Comparison of ENCODE assay signal across 24 cellular contexts in the genomic region with DNA sequence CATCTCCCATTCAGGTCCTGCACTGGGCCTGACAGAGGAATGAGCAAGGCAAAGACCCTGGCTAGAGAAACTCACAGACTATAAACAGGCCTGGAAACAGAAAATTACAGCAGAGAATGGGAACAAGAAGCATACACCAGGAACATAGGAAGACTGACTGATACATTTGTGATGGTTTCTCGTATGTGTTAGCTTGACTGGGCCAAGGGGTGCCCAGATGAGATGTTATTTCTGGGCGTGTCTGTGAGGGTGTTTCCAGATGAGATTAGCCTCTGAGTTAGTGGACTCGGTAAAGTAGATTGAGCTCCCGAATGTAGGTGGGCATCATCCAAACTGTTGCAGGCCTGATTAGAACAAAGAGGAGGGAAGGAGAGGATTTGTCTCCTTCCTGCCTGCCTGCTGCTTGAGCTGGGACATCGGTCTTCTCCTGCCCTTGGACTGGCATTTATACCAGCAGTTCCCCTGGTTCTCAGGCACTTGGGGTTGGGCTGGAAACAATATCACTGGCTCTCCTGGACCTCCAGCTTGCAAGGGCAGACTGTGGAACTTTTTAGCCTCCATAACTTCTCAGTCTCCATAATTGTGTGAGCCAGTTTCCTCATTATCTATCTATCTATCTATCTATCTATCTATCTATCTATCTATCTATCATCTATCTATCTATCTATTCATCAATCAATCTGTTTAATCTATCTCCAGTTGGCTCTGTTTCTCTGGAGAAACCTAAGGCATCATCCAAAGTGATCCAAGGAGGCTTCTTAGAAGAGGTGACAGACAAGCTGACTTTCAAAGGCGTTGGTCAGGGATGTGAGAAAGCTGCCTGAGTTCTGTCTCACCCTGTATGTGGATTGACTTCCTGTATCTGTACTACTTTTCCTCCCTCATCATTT. TPM values are rescaled to one million over a fixed set of nuclear protein-coding genes. Genes with fewer than 3 reads are reported as not detected.
"Had no signal": no experiment of that assay in that cellular context is flagged by ENCODE, and none has a peak within 500 bp of the region (broad histone marks: within the 10 kb centered on the region; RNA-seq: fewer than 3 reads in every experiment).

No MANE protein-coding gene starts in this region.

- H3K4me1 Mint-ChIP-seq: activated naive CD4-positive, alpha-beta T cell treated with anti-CD3 and anti-CD28 coated beads, Interleukin-2, amount 50 U/mL, for 24 hours had no signal

- H3K27ac ChIP-seq: body of pancreas, cardiac muscle cell, left lung, parathyroid adenoma, right lobe of liver, thyroid gland had no signal

- H3K27me3 ChIP-seq: body of pancreas, left lung, right lobe of liver, thyroid gland had no signal

- ATAC-seq: body of pancreas; left lung; naive thymus-derived CD8-positive, alpha-beta T cell; right lobe of liver had no signal

- H3K36me3 ChIP-seq: cardiac muscle cell, left lung, right lobe of liver, thyroid gland had no signal

- DNase-seq: activated CD4-positive, alpha-beta T cell treated with anti-CD3 and anti-CD28 coated beads for 1 hour; activated gamma-delta T cell treated with Interleukin-2 at 50 U/mL for 16 hours; anterior cingulate cortex; body of pancreas; effector CD4-positive, alpha-beta T cell; erythroblast; foreskin fibroblast; left lung; naive thymus-derived CD8-positive, alpha-beta T cell; stimulated activated CD4-positive, alpha-beta T cell treated with anti-CD3 and anti-CD28 coated beads, Interleukin-2, amount 100 ng/mL, for 48 hours; stimulated activated naive CD4-positive, alpha-beta T cell treated with Interleukin-2 at 50 U/mL for 16 hours; T-helper 9 cell; thyroid gland had no signal

- H3K4me1 ChIP-seq: body of pancreas, left lung, parathyroid adenoma, thyroid gland had no signal

- H3K4me3 Mint-ChIP-seq: activated naive CD4-positive, alpha-beta T cell treated with anti-CD3 and anti-CD28 coated beads, Interleukin-2, amount 50 U/mL, for 24 hours; dendritic cell treated with granulocyte-macrophage colony-stimulating factor and Interleukin-4, amounts not matched to agents 40 ng/mL and 50 ng/mL, for 4 days; mesothelial cell of epicardium; naive thymus-derived CD8-positive, alpha-beta T cell had no signal

- H3K27ac Mint-ChIP-seq: activated naive CD4-positive, alpha-beta T cell treated with anti-CD3 and anti-CD28 coated beads, Interleukin-2, amount 50 U/mL, for 24 hours; dendritic cell treated with granulocyte-macrophage colony-stimulating factor and Interleukin-4, amounts not matched to agents 40 ng/mL and 50 ng/mL, for 4 days; mesothelial cell of epicardium; naive thymus-derived CD8-positive, alpha-beta T cell had no signal

- H3K36me3 Mint-ChIP-seq: activated naive CD4-positive, alpha-beta T cell treated with anti-CD3 and anti-CD28 coated beads, Interleukin-2, amount 50 U/mL, for 24 hours; mesothelial cell of epicardium; naive thymus-derived CD8-positive, alpha-beta T cell had no signal

- H3K4me3 ChIP-seq: body of pancreas, cardiac muscle cell, left lung, lung, right lobe of liver, smooth muscle cell, thyroid gland had no signal

- H3K9me3 ChIP-seq: body of pancreas, left lung, right lobe of liver, thyroid gland had no signal

- H3K9me3 Mint-ChIP-seq: activated naive CD4-positive, alpha-beta T cell treated with anti-CD3 and anti-CD28 coated beads, Interleukin-2, amount 50 U/mL, for 24 hours; dendritic cell treated with granulocyte-macrophage colony-stimulating factor and Interleukin-4, amounts not matched to agents 40 ng/mL and 50 ng/mL, for 4 days; mesothelial cell of epicardium; naive thymus-derived CD8-positive, alpha-beta T cell had no signal

RNA-seq across cellular contexts. Expression of gene FOXO6, which starts 9.7 kb away (rescaled TPM):
- total RNA-seq: glomerular endothelial cell; subcutaneous adipose tissue; T-helper 1 cell treated with Interleukin-12 subunit alpha and Interleukin-12 subunit beta and Interleukin-4 antibody, amounts not matched to agents 30 ng/mL and 1 ng/mL, for 36 hours had no signal
